Comparison of ENCODE assay signal across 1 cellular context in genomic region chr2:219541611-219542180, GRCh38.
TF ChIP-seq lines count a peak whose summit lies in the region.

No MANE protein-coding gene starts in this region.

TF ChIP-seq in HepG2, 621 proteins besides CTCF, POLR2A, EP300 and RAD21 (continued from another document and continues in another):
- no peak for TF ChIP-seq ZBTB40 (IDR thresholded peaks at IDR 0.05)
- TF ChIP-seq ZBTB40 (CRISPR knock-in tag; IDR thresholded peaks at IDR 0.05): peak; percentile 86; the same call in 1 of the 2 replicates
- no peak for TF ChIP-seq REST (IDR thresholded peaks at IDR 0.05; ENCODE audit: borderline replicate concordance in 1 of 2, low read depth in 1 of 2, low read length in 2 of 2)
- peak; percentile 97 for TF ChIP-seq ZNF280B (CRISPR knock-in tag; IDR thresholded peaks at IDR 0.05; ENCODE audit: borderline replicate concordance)
- TF ChIP-seq PITX1 (CRISPR knock-in tag; IDR thresholded peaks at IDR 0.05): peak; percentile 61; the same call in 1 of the 2 replicates
- peak; percentile 88 for TF ChIP-seq MYPOP (CRISPR knock-in tag; IDR thresholded peaks at IDR 0.05)
- peak; percentile 88; the same call in 1 of the 2 replicates for TF ChIP-seq ZNF747 (CRISPR knock-in tag; IDR thresholded peaks at IDR 0.05; ENCODE audit: borderline replicate concordance)
- no peak for TF ChIP-seq MLX (CRISPR knock-in tag; IDR thresholded peaks at IDR 0.05)
- peak; percentile 74 for TF ChIP-seq MIER2 (CRISPR knock-in tag; IDR thresholded peaks at IDR 0.05)
- TF ChIP-seq IRF9 (CRISPR knock-in tag; IDR thresholded peaks at IDR 0.05; ENCODE audit: borderline replicate concordance): peak; percentile 70; the same call in 1 of the 2 replicates
- no peak for TF ChIP-seq NAIF1 (CRISPR knock-in tag; IDR thresholded peaks at IDR 0.05; ENCODE audit: borderline replicate concordance)
- TF ChIP-seq ZNF75D (CRISPR knock-in tag; IDR thresholded peaks at IDR 0.05; ENCODE audit: borderline replicate concordance): no peak
- TF ChIP-seq ZNF513 (CRISPR knock-in tag; conservative IDR thresholded peaks at IDR 0.05): 0 out of 2 replicates have a peak, but pooled peaks have one; percentile 64
- TF ChIP-seq HMG20B (CRISPR knock-in tag; conservative IDR thresholded peaks at IDR 0.05): no peak
- no peak for TF ChIP-seq TOPORS (CRISPR knock-in tag; IDR thresholded peaks at IDR 0.05)
- TF ChIP-seq NFKBIZ (CRISPR knock-in tag; IDR thresholded peaks at IDR 0.05): no peak
- TF ChIP-seq ZMYM2 (CRISPR knock-in tag; IDR thresholded peaks at IDR 0.05): no peak
- TF ChIP-seq EZH2 (conservative IDR thresholded peaks at IDR 0.05; ENCODE audit: low read depth, low read length): no peak
- TF ChIP-seq HMGXB4 (CRISPR knock-in tag; IDR thresholded peaks at IDR 0.05; ENCODE audit: borderline replicate concordance in 1 of 2, low read depth in 1 of 2): peak; percentile 99
- peak; percentile 96 for TF ChIP-seq ZNF225 (CRISPR knock-in tag; IDR thresholded peaks at IDR 0.05)
- peak; percentile 94 for TF ChIP-seq ZFP91 (CRISPR knock-in tag; IDR thresholded peaks at IDR 0.05; ENCODE audit: borderline replicate concordance)
- peak; percentile 53 for TF ChIP-seq HNRNPK (IDR thresholded peaks at IDR 0.05; ENCODE audit: low read depth, low read length, poor library complexity, severe bottlenecking)
- TF ChIP-seq NR2F6 (IDR thresholded peaks at IDR 0.05): no peak
- peak; percentile 73; the same call in 1 of the 2 replicates for TF ChIP-seq NR2F6 (CRISPR knock-in tag; IDR thresholded peaks at IDR 0.05)
- TF ChIP-seq ZNF772 (CRISPR knock-in tag; IDR thresholded peaks at IDR 0.05): peak; percentile 96; the same call in 1 of the 2 replicates
- no peak for TF ChIP-seq FOXM1 (CRISPR knock-in tag; IDR thresholded peaks at IDR 0.05)
- TF ChIP-seq HIC2 (CRISPR knock-in tag; IDR thresholded peaks at IDR 0.05; ENCODE audit: low read depth): peak; percentile 98
- TF ChIP-seq PCBP2 (optimal IDR thresholded peaks at IDR 0.05; ENCODE audit: low read depth, low read length, poor library complexity, severe bottlenecking): no peak
- TF ChIP-seq SUZ12 (IDR thresholded peaks at IDR 0.05; ENCODE audit: low read depth, low read length): no peak
